13 cellular contexts compared by ENCODE assay signal in the genomic region with DNA sequence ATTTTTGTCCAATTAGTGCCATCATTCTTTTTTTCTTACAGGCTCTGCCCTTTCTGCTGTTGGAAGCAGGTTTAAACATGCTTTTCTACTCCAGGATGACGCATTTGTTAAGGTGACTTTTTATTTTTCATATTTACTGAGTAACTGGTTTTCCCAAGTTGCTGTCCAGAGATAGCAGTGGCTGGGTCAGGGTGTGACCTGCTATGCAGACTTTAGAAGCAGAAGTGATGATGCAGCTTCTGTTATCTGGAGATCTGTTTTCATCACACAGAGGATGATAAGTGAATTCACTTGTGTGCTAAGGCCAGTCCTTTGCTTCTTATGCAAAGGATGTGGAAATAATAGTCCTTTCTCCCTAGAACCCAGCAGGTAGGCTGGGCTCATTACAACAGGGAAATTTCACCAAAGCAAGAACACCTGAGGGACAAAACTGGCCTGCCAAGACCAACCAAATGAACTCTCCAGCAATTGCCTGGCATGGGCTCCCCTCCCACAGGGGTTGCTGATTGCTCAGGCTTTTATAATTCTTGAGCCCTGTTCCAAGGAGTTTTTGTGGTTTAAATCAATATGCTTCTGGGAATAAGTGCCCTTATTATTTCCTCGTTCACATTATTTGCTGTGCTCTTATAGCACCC.
DNase-seq lines count a peak whose midpoint lies in the region; ATAC-seq, FAIRE-seq and TF ChIP-seq lines count a peak whose summit lies in the region.
"Had no signal": no experiment of that assay in that cellular context is flagged by ENCODE, and none has a peak within 500 bp of the region (broad histone marks: within the 10 kb centered on the region; RNA-seq: fewer than 3 reads in every experiment).

No MANE protein-coding gene starts in this region.

- intact Hi-C loops in prostate gland (cut with DNase I) = no loop called here

- no peak overlapping the region for H3K18ac ChIP-seq in H1 (ENCODE audit: extremely low read depth, low read length)

- H4K91ac ChIP-seq in H1 (replicated peaks; ENCODE audit: insufficient read length, low read length) = no peak overlapping the region

- TF ChIP-seq CTCF in H1 (IDR thresholded peaks at IDR 0.05; ENCODE audit: control extremely low read depth in 1 of 3, insufficient read depth in 1 of 3, low read depth in 1 of 3, low read length in 3 of 3) (no peak), prostate gland (IDR thresholded peaks at IDR 0.05) (no peak)

- H3K27me3 ChIP-seq in HUES64 (ENCODE audit: insufficient read depth, low read length) = no peaks in the 10 kb centered on the region
- H3K27me3 ChIP-seq in H1 (replicated peaks in 1 of 4; ENCODE audit: control insufficient read depth in 3 of 4, extremely low read depth in 1 of 4, insufficient read depth in 3 of 4, low read length in 3 of 4) = no peaks in the 10 kb centered on the region
- H3K27me3 ChIP-seq in prostate gland (replicated peaks; ENCODE audit: insufficient read depth) = no peaks in the 10 kb centered on the region

- H3K36me3 ChIP-seq in HUES64 (ENCODE audit: insufficient read depth, low read length) = no peaks in the 10 kb centered on the region
- no peaks in the 10 kb centered on the region for H3K36me3 ChIP-seq in H1 (ENCODE audit: control insufficient read depth in 2 of 4, insufficient read depth in 4 of 4, low read length in 3 of 4)
- no peaks in the 10 kb centered on the region for H3K36me3 ChIP-seq in prostate gland
- H3K36me3 ChIP-seq: WERI-Rb-1 had no signal

- H2BK5ac ChIP-seq in H1 (ENCODE audit: low read depth, low read length) = no peak overlapping the region

- peaks cover under 1% of the 10 kb centered on the region for H3K4me1 Mint-ChIP-seq in stimulated activated effector memory CD8-positive, alpha-beta T cell treated with anti-CD3 and anti-CD28 coated beads, Interleukin-12 subunit alpha, Interleukin-12 subunit beta, amount 100 ng/mL, for 72 hours

- H3K23me2 ChIP-seq in H1 (ENCODE audit: low read depth, low read length) = no peaks in the 10 kb centered on the region

- H3K9me3 Mint-ChIP-seq in stimulated activated effector memory CD8-positive, alpha-beta T cell treated with anti-CD3 and anti-CD28 coated beads, Interleukin-12 subunit alpha, Interleukin-12 subunit beta, amount 100 ng/mL, for 72 hours = no peaks in the 10 kb centered on the region
- H3K9me3 Mint-ChIP-seq: activated T-helper 2 cell treated with anti-CD3 and anti-CD28 coated beads, Interferon-gamma antibody, Interleukin-2, Interleukin-4, amounts not matched to agents 10 μg/mL and 5 μg/mL and 100 μg/mL, durations not matched to agents 14 hours and 24 hours and 36 hours; nephron had no signal

- TF ChIP-seq EP300 in H1 (IDR thresholded peaks at IDR 0.05; ENCODE audit: borderline replicate concordance in 1 of 2, low read depth in 2 of 2, low read length in 2 of 2) = no peak

- no peak overlapping the region for H3K4ac ChIP-seq in H1 (replicated peaks; ENCODE audit: insufficient read length, low read depth, low read length)

- peak; percentile 42 for FAIRE-seq in H1 (lab: Jason Lieb, UNC)
- no peak for FAIRE-seq in GM19239 (lab: Jason Lieb, UNC)
- FAIRE-seq: colon, G401.6 had no signal

- H3K4me3 ChIP-seq in HUES64 (ENCODE audit: low read length) (no peak overlapping the region), H1 (ENCODE audit: extremely low read depth in 1 of 4, insufficient read depth in 2 of 4, low read depth in 3 of 4, low read length in 4 of 4) (peak overlapping the region in 1 of 4 experiments; percentile 26; a peak in 1 of 8 replicates), prostate gland (no peak overlapping the region)

- TF ChIP-seq POLR2A in H1 (IDR thresholded peaks at IDR 0.05; ENCODE audit: control extremely low read depth in 1 of 2, low read depth in 2 of 2, low read length in 2 of 2) = no peak
- TF ChIP-seq POLR2A in prostate gland (IDR thresholded peaks at IDR 0.05) = no peak

- no peaks in the 10 kb centered on the region for H4K20me1 ChIP-seq in H1 (replicated peaks in 1 of 2; ENCODE audit: control insufficient read depth in 1 of 2, insufficient read depth in 2 of 2, low read length in 2 of 2)

- no peak overlapping the region for H2BK12ac ChIP-seq in H1 (ENCODE audit: low read depth, low read length)

- peak overlapping the region; percentile 46; the same call in 1 of the 2 replicates for H3K27ac ChIP-seq in HUES64 (ENCODE audit: low read depth, low read length)
- 0 out of 2 replicates have a peak overlapping the region, but pooled peaks have one; percentile 10 for H3K27ac ChIP-seq in H1 (ENCODE audit: low read depth, low read length)
- H3K27ac ChIP-seq in prostate gland = peak overlapping the region; percentile 62 to 67
- H3K27ac ChIP-seq: WERI-Rb-1 had no signal

- no peak overlapping the region for H3K9ac ChIP-seq in HUES64 (ENCODE audit: low read depth, low read length)
- H3K9ac ChIP-seq in H1 (replicated peaks in 1 of 4; ENCODE audit: extremely low read depth in 1 of 4, low read depth in 3 of 4, low read length in 3 of 4) = no peak overlapping the region

- H3K4me2 ChIP-seq in H1 (ENCODE audit: insufficient read depth in 1 of 2, low read depth in 2 of 2, low read length in 2 of 2) = peak overlapping the region; percentile 13 to 48; a peak in 2 of 4 replicates

- no peaks in the 10 kb centered on the region for H3K36me3 Mint-ChIP-seq in stimulated activated effector memory CD8-positive, alpha-beta T cell treated with anti-CD3 and anti-CD28 coated beads, Interleukin-12 subunit alpha, Interleukin-12 subunit beta, amount 100 ng/mL, for 72 hours

- H3K9me3 ChIP-seq in HUES64 (ENCODE audit: insufficient read depth, low read depth, low read length) (no peaks in the 10 kb centered on the region), H1 (ENCODE audit: insufficient read depth in 2 of 2, low read depth in 1 of 2, low read length in 1 of 2) (no peaks in the 10 kb centered on the region), prostate gland (no peaks in the 10 kb centered on the region)

- no peak overlapping the region for H3K14ac ChIP-seq in H1 (ENCODE audit: insufficient read length)

- H3K4me1 ChIP-seq in HUES64 (ENCODE audit: insufficient read depth, low read length) (peaks cover 19% of the 10 kb centered on the region), H1 (replicated peaks in 1 of 4; ENCODE audit: control insufficient read depth in 3 of 4, insufficient read depth in 4 of 4, low read length in 3 of 4) (peaks cover 2 to 15% (median 12%) of the 10 kb centered on the region in 4 experiments; a peak in 6 of 7 replicates), prostate gland (replicated peaks) (peaks cover 13% of the 10 kb centered on the region)

- H4K8ac ChIP-seq in H1 (ENCODE audit: extremely low read depth, insufficient read depth, low read length) = no peak overlapping the region

- H3K56ac ChIP-seq in H1 (replicated peaks; ENCODE audit: insufficient read length, low read depth, low read length) = no peak overlapping the region

- no peaks in the 10 kb centered on the region for H3K79me1 ChIP-seq in H1 (ENCODE audit: low read depth, low read length)

- no peak overlapping the region for H2BK20ac ChIP-seq in H1 (ENCODE audit: low read length)

- CTCF ChIA-PET in H1 (lab: Charles Lee; ENCODE audit: partially characterized antibody) = interaction anchor here (0.6 to 0.9 kb wide), 2 partner anchors 280 to 383 kb away, joined by 3 read pairs; no protein-coding TSS in a partner anchor

- H2BK120ac ChIP-seq in H1 (replicated peaks; ENCODE audit: low read depth, low read length) = no peak overlapping the region

- WGBS in HUES64 = 84% methylated on average over 2 of the region's 2 CpGs
- 67% methylated on average over 2 of the region's 2 CpGs; no CpG with 5 or more reads in 1 of the 2 experiments for WGBS in H1 (ENCODE audit: extremely low coverage in 1 of 2, insufficient coverage in 1 of 2, insufficient read length in 1 of 2, insufficient replicate concordance in 2 of 2, low coverage in 1 of 2, low lambda C conversion rate in 2 of 2, missing lambda C conversion rate in 1 of 2), 2 experiments
- WGBS in prostate gland = 43% methylated on average over 2 of the region's 2 CpGs

- H3K4me3 Mint-ChIP-seq in stimulated activated effector memory CD8-positive, alpha-beta T cell treated with anti-CD3 and anti-CD28 coated beads, Interleukin-12 subunit alpha, Interleukin-12 subunit beta, amount 100 ng/mL, for 72 hours = no peak overlapping the region
- H3K4me3 Mint-ChIP-seq: nephron had no signal

- no peak overlapping the region for H3K23ac ChIP-seq in H1 (ENCODE audit: insufficient read length)

- H2BK15ac ChIP-seq in H1 (ENCODE audit: low read length) = no peak overlapping the region

- no peaks in the 10 kb centered on the region for H3K79me2 ChIP-seq in H1 (ENCODE audit: control insufficient read depth in 1 of 2, insufficient read depth in 2 of 2, low read length in 2 of 2)

- ATAC-seq in stimulated activated effector memory CD8-positive, alpha-beta T cell treated with anti-CD3 and anti-CD28 coated beads, Interleukin-12 subunit alpha, Interleukin-12 subunit beta, amount 100 ng/mL, for 72 hours = no peak
- ATAC-seq in HG02884 (IDR thresholded peaks at IDR 0.05; ENCODE audit: unreplicated experiment) = no peak

- DNase-seq in NCI-H69 (lab: John Stamatoyannopoulos, UW) (peak; percentile 100), H1 (ENCODE audit: low read depth in 1 of 2, low spot score in 2 of 2) (peak in 1 of 2 experiments; percentile 5), prostate gland (ENCODE audit: low spot score) (peak; percentile 68), GM19239 (ENCODE audit: insufficient read length, low spot score) (no peak)
- DNase-seq in stimulated activated effector memory CD8-positive, alpha-beta T cell treated with anti-CD3 and anti-CD28 coated beads, Interleukin-12 subunit alpha, Interleukin-12 subunit beta, amount 100 ng/mL, for 72 hours (ENCODE audit: low spot score in 2 of 2) = no peak
- DNase-seq: substantia nigra had no signal

- TF ChIP-seq RAD21 in H1 (IDR thresholded peaks at IDR 0.05 in 1 of 2, conservative IDR thresholded peaks at IDR 0.05 in 1 of 2; ENCODE audit: low read depth in 2 of 2, low read length in 2 of 2) = no peak

- H3K27ac Mint-ChIP-seq in stimulated activated effector memory CD8-positive, alpha-beta T cell treated with anti-CD3 and anti-CD28 coated beads, Interleukin-12 subunit alpha, Interleukin-12 subunit beta, amount 100 ng/mL, for 72 hours = no peak overlapping the region
- H3K27ac Mint-ChIP-seq: activated T-helper 2 cell treated with anti-CD3 and anti-CD28 coated beads, Interferon-gamma antibody, Interleukin-2, Interleukin-4, amounts not matched to agents 10 μg/mL and 5 μg/mL and 100 μg/mL, durations not matched to agents 14 hours and 24 hours and 36 hours; nephron had no signal

- no peak overlapping the region for H2AFZ ChIP-seq in H1 (ENCODE audit: low read length)

- no peak overlapping the region for H4K5ac ChIP-seq in H1 (ENCODE audit: insufficient read length, low read depth, low read length)

- POLR2A ChIA-PET in H1 (lab: Charles Lee; ENCODE audit: partially characterized antibody) = interaction anchor here (1.2 kb wide), 1 partner anchor 10 kb away, joined by 4 read pairs; no protein-coding TSS in a partner anchor

- no peak overlapping the region for H2AK5ac ChIP-seq in H1 (ENCODE audit: low read depth, low read length)

TF ChIP-seq in H1, 55 proteins besides CTCF, POLR2A, EP300 and RAD21 (continues in another document):
- TF ChIP-seq CEBPB (IDR thresholded peaks at IDR 0.05; ENCODE audit: low read depth, low read length) (no peak), TAF7 (optimal IDR thresholded peaks at IDR 0.05; ENCODE audit: borderline replicate concordance, low read depth, low read length) (no peak), HDAC2 (IDR thresholded peaks at IDR 0.05; ENCODE audit: borderline replicate concordance in 1 of 2, low read depth in 2 of 2, low read length in 2 of 2) (no peak)

Comparison
In these comparisons a context has a peak if more than half of its experiments do, and no peak if none do; other contexts are left out.
1. H3K27ac ChIP-seq: peak in every context shown above with its lines; median percentile 64 in prostate gland; 46 in HUES64; 10 in H1.
2. DNase-seq: peak in NCI-H69 (single experiment) and prostate gland (single experiment); none in GM19239 (single experiment) and stimulated activated effector memory CD8-positive, alpha-beta T cell treated with anti-CD3 and anti-CD28 coated beads, Interleukin-12 subunit alpha, Interleukin-12 subunit beta, amount 100 ng/mL, for 72 hours (0 of 2).